In genomic region chr13:113627136-113627535, GRCh38 we compare ENCODE assay signal across 32 cellular contexts. TPM values are rescaled to one million over a fixed set of nuclear protein-coding genes. Genes with fewer than 3 reads are reported as not detected.
DNase-seq lines count a peak whose midpoint lies in the region; ATAC-seq and TF ChIP-seq lines count a peak whose summit lies in the region.
"Had no signal": no experiment of that assay in that cellular context is flagged by ENCODE, and none has a peak within 500 bp of the region (broad histone marks: within the 10 kb centered on the region; RNA-seq: fewer than 3 reads in every experiment).

No MANE protein-coding gene starts in this region.

- H3K4me3 ChIP-seq in mesenchymal stem cell (ENCODE audit: insufficient read depth in 1 of 2, low read depth in 1 of 2, low read length in 2 of 2), result no peak overlapping the region
- H3K4me3 ChIP-seq: left lung, ovary, Peyer's patch, thoracic aorta had no signal

- H2BK15ac ChIP-seq in H9 (ENCODE audit: low read depth, low read length) (no peak overlapping the region), mesenchymal stem cell (ENCODE audit: low read depth, poor library complexity, severe bottlenecking) (no peak overlapping the region)

- H3K4me1 ChIP-seq in H9 (ENCODE audit: insufficient read depth, low read length) (no peaks in the 10 kb centered on the region), mesenchymal stem cell (ENCODE audit: control insufficient read depth, insufficient read depth, low read depth, low read length) (peaks cover 18% of the 10 kb centered on the region)
- H3K4me1 ChIP-seq: left lung, Peyer's patch had no signal

- H4K91ac ChIP-seq in H9 (ENCODE audit: insufficient read length, low read depth, low read length) (no peak overlapping the region), mesenchymal stem cell (ENCODE audit: low read length) (no peak overlapping the region)

- H3K27me3 Mint-ChIP-seq in H9 (ENCODE audit: low read depth) (no peaks in the 10 kb centered on the region), brain (no peaks in the 10 kb centered on the region)
- H3K27me3 Mint-ChIP-seq: activated naive CD8-positive, alpha-beta T cell; naive thymus-derived CD4-positive, alpha-beta T cell; stimulated activated naive CD8-positive, alpha-beta T cell treated with anti-CD3 and anti-CD28 coated beads, Interleukin-15, amount 100 ng/mL, for 72 hours had no signal

- H2BK5ac ChIP-seq in H9 (ENCODE audit: insufficient read length, low read length), result no peak overlapping the region
- H2BK5ac ChIP-seq in mesenchymal stem cell (ENCODE audit: low read depth, low read length, poor library complexity, severe bottlenecking), result no peak overlapping the region

- H4K8ac ChIP-seq in H9 (replicated peaks; ENCODE audit: insufficient read length, low read depth, low read length) (no peak overlapping the region), mesenchymal stem cell (ENCODE audit: low read length) (peak overlapping the region; percentile 36)

- no peaks in the 10 kb centered on the region for H4K20me1 ChIP-seq in H9 (ENCODE audit: control insufficient read depth, insufficient read depth, insufficient read length)

- H3K79me2 ChIP-seq in H9 (ENCODE audit: insufficient read depth, low read length), result no peaks in the 10 kb centered on the region; the same call in 1 of the 2 replicates

- TF ChIP-seq CTCF in H9 (conservative IDR thresholded peaks at IDR 0.05) (no peak), brain (conservative IDR thresholded peaks at IDR 0.05) (no peak)

- H3K9me3 Mint-ChIP-seq in H9 (peaks cover 12 to 15% of the 10 kb centered on the region in 2 experiments), brain (peaks cover 0 to 2% (median 0%) of the 10 kb centered on the region in 5 experiments)
- H3K9me3 Mint-ChIP-seq: T-helper 2 cell treated with Interferon-gamma antibody and Interleukin-4, amounts not matched to agents 5 μg/mL and 100 μg/mL, for 36 hours had no signal

- H3K9me3 ChIP-seq in H9 (ENCODE audit: control insufficient read depth, low read depth, low read length) (no peaks in the 10 kb centered on the region), mesenchymal stem cell (ENCODE audit: control insufficient read depth, low read length) (no peaks in the 10 kb centered on the region)
- H3K9me3 ChIP-seq: left lung, ovary, Peyer's patch, thoracic aorta had no signal

- H3K4ac ChIP-seq in H9 (ENCODE audit: low read depth, low read length) (no peak overlapping the region), mesenchymal stem cell (ENCODE audit: low read depth in 1 of 2, low read length in 2 of 2) (no peak overlapping the region)

- no CpG with 5 or more reads among the region's 16 CpGs for WGBS in H9 (ENCODE audit: extremely low coverage, insufficient read length, low lambda C conversion rate)
- 98% methylated on average over 16 of the region's 16 CpGs for WGBS in mesenchymal stem cell

- H3K23me2 ChIP-seq in H9 (ENCODE audit: insufficient read length, low read depth, low read length, poor library complexity, severe bottlenecking), result no peaks in the 10 kb centered on the region

- no peak overlapping the region for H3K4me3 Mint-ChIP-seq in H9
- H3K4me3 Mint-ChIP-seq in brain, result no peak overlapping the region
- H3K4me3 Mint-ChIP-seq: activated naive CD8-positive, alpha-beta T cell; naive thymus-derived CD4-positive, alpha-beta T cell; stimulated activated naive CD8-positive, alpha-beta T cell treated with anti-CD3 and anti-CD28 coated beads, Interleukin-15, amount 100 ng/mL, for 72 hours; T-helper 2 cell treated with Interferon-gamma antibody and Interleukin-4, amounts not matched to agents 5 μg/mL and 100 μg/mL, for 36 hours had no signal

- H3K36me3 ChIP-seq in mesenchymal stem cell (ENCODE audit: control insufficient read depth in 1 of 2, insufficient read depth in 2 of 2, low read depth in 1 of 2, low read length in 2 of 2), result peaks cover 57 to 74% of the 10 kb centered on the region in 2 experiments
- H3K36me3 ChIP-seq: ovary had no signal

- no peak overlapping the region for H3K14ac ChIP-seq in H9 (ENCODE audit: insufficient read depth, low read length)
- H3K14ac ChIP-seq in mesenchymal stem cell (ENCODE audit: low read length in 2 of 2), result no peak overlapping the region

- H3K4me2 ChIP-seq in H9 (ENCODE audit: insufficient read depth, insufficient read length, low read length) (no peak overlapping the region), mesenchymal stem cell (ENCODE audit: low read length, poor library complexity, severe bottlenecking) (no peak overlapping the region)

- no peak overlapping the region for H3K56ac ChIP-seq in H9 (ENCODE audit: insufficient read length, low read depth, low read length)

- H3K79me1 ChIP-seq in H9 (ENCODE audit: insufficient read depth, low read depth, low read length, poor library complexity, severe bottlenecking), result no peaks in the 10 kb centered on the region
- peaks cover 52% of the 10 kb centered on the region for H3K79me1 ChIP-seq in mesenchymal stem cell (replicated peaks; ENCODE audit: low read length, poor library complexity, severe bottlenecking)

- H3K27ac Mint-ChIP-seq in H9 (peak overlapping the region; percentile 37 to 95 (median 82); a peak in 5 of 7 replicates), brain (peak overlapping the region in 4 of 5 experiments; percentile 28 to 86 (median 41))
- H3K27ac Mint-ChIP-seq: activated naive CD8-positive, alpha-beta T cell; stimulated activated naive CD8-positive, alpha-beta T cell treated with anti-CD3 and anti-CD28 coated beads, Interleukin-15, amount 100 ng/mL, for 72 hours; T-helper 2 cell treated with Interferon-gamma antibody and Interleukin-4, amounts not matched to agents 5 μg/mL and 100 μg/mL, for 36 hours had no signal

- H2BK20ac ChIP-seq in H9 (ENCODE audit: low read depth, low read length, poor library complexity, severe bottlenecking), result no peak overlapping the region

- H2BK120ac ChIP-seq in H9 (ENCODE audit: low read depth, low read length, poor library complexity, severe bottlenecking) (no peak overlapping the region), mesenchymal stem cell (ENCODE audit: low read depth, low read length) (no peak overlapping the region)

- H4K5ac ChIP-seq in H9 (ENCODE audit: insufficient read length, low read depth, low read length), result no peak overlapping the region

- H2BK12ac ChIP-seq in H9 (ENCODE audit: insufficient read length, low read depth, low read length) (no peak overlapping the region), mesenchymal stem cell (ENCODE audit: low read length in 2 of 2) (peak overlapping the region in 1 of 2 experiments; percentile 60)

- H3K9ac ChIP-seq in H9 (ENCODE audit: extremely low read depth, insufficient read length, low read length) (no peak overlapping the region), mesenchymal stem cell (ENCODE audit: low read length) (no peak overlapping the region)

- no peak for ATAC-seq in GM18873 (IDR thresholded peaks at IDR 0.05; ENCODE audit: low FRiP score, unreplicated experiment)
- ATAC-seq: esophagus mucosa; left lung; naive thymus-derived CD4-positive, alpha-beta T cell; stimulated activated naive CD8-positive, alpha-beta T cell treated with anti-CD3 and anti-CD28 coated beads, Interleukin-15, amount 100 ng/mL, for 72 hours had no signal

- H3K23ac ChIP-seq in H9 (ENCODE audit: insufficient read length, low read depth, low read length) (no peak overlapping the region), mesenchymal stem cell (ENCODE audit: low read length in 2 of 2) (no peak overlapping the region)

- H2AFZ ChIP-seq in H9 (ENCODE audit: low read length) (no peak overlapping the region), mesenchymal stem cell (ENCODE audit: low read depth, low read length) (no peak overlapping the region)

- H3K27ac ChIP-seq in H9 (ENCODE audit: insufficient read length, low read depth, low read length), result no peak overlapping the region
- no peak overlapping the region for H3K27ac ChIP-seq in mesenchymal stem cell (ENCODE audit: low read length, poor library complexity, severe bottlenecking)
- H3K27ac ChIP-seq: left lung, ovary, Peyer's patch, thoracic aorta, VCaP had no signal

- H3K36me3 Mint-ChIP-seq in H9 (ENCODE audit: insufficient read depth in 1 of 3, low read depth in 3 of 3) (peaks cover 54 to 89% (median 75%) of the 10 kb centered on the region in 3 experiments), brain (peaks cover 74% of the 10 kb centered on the region)

- H3K4me1 Mint-ChIP-seq in H9 (0 out of 4 replicates have a peak, but pooled peaks cover 0 to 2% of the 10 kb centered on the region in 2 experiments), brain (peaks cover 23% of the 10 kb centered on the region)

- DNase-seq in H9, result no peak
- DNase-seq in mesenchymal stem cell, result no peak
- DNase-seq in retina, result peak; percentile 40
- DNase-seq in NCI-H446 treated with DMSO at 0.1 percent for 48 hours (lab: John Stamatoyannopoulos, UW), result no peak
- no peak for DNase-seq in AML-193 (lab: John Stamatoyannopoulos, UW)
- DNase-seq: activated CD4-positive, alpha-beta T cell treated with anti-CD3 and anti-CD28 coated beads for 48 hours; activated CD8-positive, alpha-beta memory T cell treated with anti-CD3 and anti-CD28 coated beads for 24 hours; activated T-cell treated with anti-CD3 and anti-CD28 coated beads for 4 hours; EL; H7; head of caudate nucleus; Kasumi-1; MV-4-11; naive thymus-derived CD4-positive, alpha-beta T cell; NCI-H146; NCI-H82; SHP77 treated with DMSO at 0.1 percent for 48 hours; stimulated activated CD8-positive, alpha-beta memory T cell treated with anti-CD3 and anti-CD28 coated beads, Interleukin-4, amount 100 ng/mL, for 48 hours; stimulated activated naive CD8-positive, alpha-beta T cell treated with anti-CD3 and anti-CD28 coated beads, Interleukin-15, amount 100 ng/mL, for 72 hours had no signal

- H3K27me3 ChIP-seq in H9 (ENCODE audit: insufficient read depth, low read length) (no peaks in the 10 kb centered on the region), mesenchymal stem cell (ENCODE audit: control insufficient read depth in 1 of 2, insufficient read depth in 1 of 2, low read length in 2 of 2) (no peaks in the 10 kb centered on the region)
- H3K27me3 ChIP-seq: left lung, ovary, Peyer's patch had no signal

- no peak overlapping the region for H2AK5ac ChIP-seq in H9 (ENCODE audit: insufficient read length, low read length)
- no peak overlapping the region for H2AK5ac ChIP-seq in mesenchymal stem cell (ENCODE audit: low read length, severe bottlenecking)

- H3K18ac ChIP-seq in H9 (ENCODE audit: insufficient read length, low read depth, low read length) (no peak overlapping the region), mesenchymal stem cell (ENCODE audit: low read depth in 1 of 2, low read length in 2 of 2) (no peak overlapping the region)

- H3T11ph ChIP-seq in H9 (ENCODE audit: low read length), result no peak overlapping the region

RNA-seq across cellular contexts. Expression of gene ATP4B, which starts 30.9 kb away (rescaled TPM):
- total RNA-seq in H9 (2021), result not detected in 2 replicates
- 1.8 TPM for polyA plus RNA-seq in brain (ENCODE audit: insufficient read depth, low read depth, low replicate concordance)
- not detected for polyA plus RNA-seq in mesenchymal stem cell (2013, experiment 1 of 2)
- polyA plus RNA-seq in mesenchymal stem cell (2013, experiment 2 of 2), result not detected
- total RNA-seq: esophagus mucosa; fibroblast of villous mesenchyme; left lung; naive thymus-derived CD4-positive, alpha-beta T cell; NCI-H460; Peyer's patch had no signal
- polyA plus RNA-seq: BJ; naive thymus-derived CD4-positive, alpha-beta T cell; ovary had no signal

RNA-seq across cellular contexts. Expression of gene GRK1, which starts 39.9 kb away (rescaled TPM):
- total RNA-seq in H9 (2021), result 0.31 and 0.83 TPM in 2 replicates
- 2.5 TPM for polyA plus RNA-seq in brain (ENCODE audit: insufficient read depth, low read depth, low replicate concordance)
- polyA plus RNA-seq in mesenchymal stem cell (2013, experiment 1 of 2), result not detected
- polyA plus RNA-seq in mesenchymal stem cell (2013, experiment 2 of 2), result not detected
- total RNA-seq: esophagus mucosa; fibroblast of villous mesenchyme; naive thymus-derived CD4-positive, alpha-beta T cell; NCI-H460; thoracic aorta had no signal
- polyA plus RNA-seq: naive thymus-derived CD4-positive, alpha-beta T cell had no signal

RNA-seq across cellular contexts. Expression of gene TFDP1, which starts 42.6 kb away (rescaled TPM):
- total RNA-seq in H9 (2021), result 109 and 111 TPM in 2 replicates
- polyA plus RNA-seq in brain (ENCODE audit: insufficient read depth, low read depth, low replicate concordance), result 216 TPM
- 60.2 TPM for polyA plus RNA-seq in mesenchymal stem cell (2013, experiment 1 of 2)
- 62.5 TPM for polyA plus RNA-seq in mesenchymal stem cell (2013, experiment 2 of 2)
